1 cellular context compared by ENCODE assay signal in genomic region chr1:7313081-7313546, GRCh38.
A peak's percentile ranks its signal among the peaks of the same experiment; 100 is the strongest.
TF ChIP-seq lines count a peak whose summit lies in the region.

No MANE protein-coding gene starts in this region.

TF ChIP-seq in SK-N-SH, 30 proteins besides CTCF, POLR2A, EP300 and RAD21 (continued from another document):
- TF ChIP-seq IRF3 (IDR thresholded peaks at IDR 0.05; ENCODE audit: low read depth, low read length) (no peak), RCOR1 (IDR thresholded peaks at IDR 0.05; ENCODE audit: low read length) (peak; percentile 75), CHD2 (IDR thresholded peaks at IDR 0.05; ENCODE audit: low read length, partially characterized antibody) (peak; percentile 53), FOXM1 (IDR thresholded peaks at IDR 0.05; ENCODE audit: low read depth) (no peak), NFIC (IDR thresholded peaks at IDR 0.05; ENCODE audit: borderline replicate concordance) (no peak), ZBTB33 (IDR thresholded peaks at IDR 0.05; ENCODE audit: borderline replicate concordance, low read depth) (no peak), MXI1 (IDR thresholded peaks at IDR 0.05; ENCODE audit: low read depth, low read length) (peak; percentile 38; the same call in 1 of the 2 replicates), TAF1 (IDR thresholded peaks at IDR 0.05; ENCODE audit: borderline replicate concordance, low read depth, low read length) (no peak), USF1 (IDR thresholded peaks at IDR 0.05; ENCODE audit: borderline replicate concordance, low read depth) (no peak), RFX5 (IDR thresholded peaks at IDR 0.05; ENCODE audit: low read length) (no peak), FOSL2 (IDR thresholded peaks at IDR 0.05; ENCODE audit: borderline replicate concordance, low read depth) (no peak), EZH2phosphoT487 (IDR thresholded peaks at IDR 0.05; ENCODE audit: borderline replicate concordance, low read depth) (no peak), SMC3 (IDR thresholded peaks at IDR 0.05; ENCODE audit: low read depth, low read length) (no peak; the same call in 1 of the 2 replicates), GATA2 (CRISPR knock-in tag; IDR thresholded peaks at IDR 0.05) (peak; percentile 92), FOXJ3 (CRISPR knock-in tag; IDR thresholded peaks at IDR 0.05) (peak; percentile 96)
- TF ChIP-seq, protein P1, sequence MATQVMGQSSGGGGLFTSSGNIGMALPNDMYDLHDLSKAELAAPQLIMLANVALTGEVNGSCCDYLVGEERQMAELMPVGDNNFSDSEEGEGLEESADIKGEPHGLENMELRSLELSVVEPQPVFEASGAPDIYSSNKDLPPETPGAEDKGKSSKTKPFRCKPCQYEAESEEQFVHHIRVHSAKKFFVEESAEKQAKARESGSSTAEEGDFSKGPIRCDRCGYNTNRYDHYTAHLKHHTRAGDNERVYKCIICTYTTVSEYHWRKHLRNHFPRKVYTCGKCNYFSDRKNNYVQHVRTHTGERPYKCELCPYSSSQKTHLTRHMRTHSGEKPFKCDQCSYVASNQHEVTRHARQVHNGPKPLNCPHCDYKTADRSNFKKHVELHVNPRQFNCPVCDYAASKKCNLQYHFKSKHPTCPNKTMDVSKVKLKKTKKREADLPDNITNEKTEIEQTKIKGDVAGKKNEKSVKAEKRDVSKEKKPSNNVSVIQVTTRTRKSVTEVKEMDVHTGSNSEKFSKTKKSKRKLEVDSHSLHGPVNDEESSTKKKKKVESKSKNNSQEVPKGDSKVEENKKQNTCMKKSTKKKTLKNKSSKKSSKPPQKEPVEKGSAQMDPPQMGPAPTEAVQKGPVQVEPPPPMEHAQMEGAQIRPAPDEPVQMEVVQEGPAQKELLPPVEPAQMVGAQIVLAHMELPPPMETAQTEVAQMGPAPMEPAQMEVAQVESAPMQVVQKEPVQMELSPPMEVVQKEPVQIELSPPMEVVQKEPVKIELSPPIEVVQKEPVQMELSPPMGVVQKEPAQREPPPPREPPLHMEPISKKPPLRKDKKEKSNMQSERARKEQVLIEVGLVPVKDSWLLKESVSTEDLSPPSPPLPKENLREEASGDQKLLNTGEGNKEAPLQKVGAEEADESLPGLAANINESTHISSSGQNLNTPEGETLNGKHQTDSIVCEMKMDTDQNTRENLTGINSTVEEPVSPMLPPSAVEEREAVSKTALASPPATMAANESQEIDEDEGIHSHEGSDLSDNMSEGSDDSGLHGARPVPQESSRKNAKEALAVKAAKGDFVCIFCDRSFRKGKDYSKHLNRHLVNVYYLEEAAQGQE (IDR thresholded peaks at IDR 0.05; ENCODE audit: low read depth, low read length) = no peak
TF ChIP-seq in SK-N-SH: peak in this region for 5.
